8 cellular contexts compared by ENCODE assay signal in the genomic region with DNA sequence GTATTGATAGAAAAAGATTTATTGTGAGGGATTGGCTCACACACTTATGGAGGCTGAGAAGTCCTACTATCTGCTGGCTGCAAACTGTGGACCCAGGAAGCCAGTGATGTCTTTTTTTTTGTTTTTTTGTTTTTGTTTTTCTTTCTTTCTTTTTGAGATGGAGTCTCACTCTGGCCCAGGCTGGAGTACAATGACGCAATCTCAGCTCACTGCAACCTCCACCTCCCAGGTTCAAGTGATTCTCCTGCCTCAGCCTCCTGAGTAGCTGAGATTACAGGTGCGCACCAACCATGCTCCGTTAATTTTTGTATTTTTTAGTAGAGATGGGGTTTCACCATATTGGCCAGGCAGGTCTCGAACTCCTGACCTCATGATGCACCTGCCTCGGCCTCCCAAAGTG. TPM values are rescaled to one million over a fixed set of nuclear protein-coding genes. Genes with fewer than 3 reads are reported as not detected.
"Had no signal": no experiment of that assay in that cellular context is flagged by ENCODE, and none has a peak within 500 bp of the region (broad histone marks: within the 10 kb centered on the region; RNA-seq: fewer than 3 reads in every experiment).

No MANE protein-coding gene starts in this region.

RNA-seq across cellular contexts. Expression of gene COMP, which starts 20.5 kb away (rescaled TPM):
- total RNA-seq: naive thymus-derived CD8-positive, alpha-beta T cell; natural killer cell; natural killer cell treated with Interleukin-12 subunit alpha and Interleukin-12 subunit beta and Interleukin-15 and Interleukin-18, amount 100 ng/mL, for 72 hours; neural crest cell; occipital lobe; pulmonary artery endothelial cell; spleen had no signal
- polyA plus RNA-seq: naive thymus-derived CD8-positive, alpha-beta T cell; neural cell had no signal
